In genomic region chr1:155133799-155134281, GRCh38 we compare ENCODE assay signal across 11 cellular contexts. TPM values are rescaled to one million over a fixed set of nuclear protein-coding genes. Genes with fewer than 3 reads are reported as not detected.
DNase-seq lines count a peak whose midpoint lies in the region; ATAC-seq, FAIRE-seq and TF ChIP-seq lines count a peak whose summit lies in the region.
"Had no signal": no experiment of that assay in that cellular context is flagged by ENCODE, and none has a peak within 500 bp of the region (broad histone marks: within the 10 kb centered on the region; RNA-seq: fewer than 3 reads in every experiment).

No MANE protein-coding gene starts in this region.

- peaks cover 30% of the 10 kb centered on the region for H3K4me1 ChIP-seq in CD8-positive, alpha-beta memory T cell (ENCODE audit: insufficient read depth, low read length)
- H3K4me1 ChIP-seq in K562 (replicated peaks in 1 of 2; ENCODE audit: control insufficient read depth in 2 of 2, insufficient read depth in 2 of 2, low read length in 2 of 2), result peaks cover 59 to 69% of the 10 kb centered on the region in 2 experiments
- H3K4me1 ChIP-seq in liver (ENCODE audit: control insufficient read depth in 4 of 4, insufficient read depth in 4 of 4, low read length in 3 of 4), result peaks cover 0 to 61% (median 39%) of the 10 kb centered on the region in 4 donors
- H3K4me1 ChIP-seq in spleen, result peaks cover 32 to 71% (median 44%) of the 10 kb centered on the region in 6 donors

- H3K4me2 ChIP-seq in K562 (ENCODE audit: insufficient read depth, low read length), result peak overlapping the region; percentile 84; the same call in 1 of the 2 replicates

- H3K4me3 ChIP-seq in CD8-positive, alpha-beta memory T cell (ENCODE audit: low read length), result no peak overlapping the region
- H3K4me3 ChIP-seq in K562 (no peak overlapping the region), liver (ENCODE audit: low read depth in 1 of 3, low read length in 3 of 3) (peak overlapping the region; percentile 4 to 40 (median 39)), spleen (no peak overlapping the region)

- TF ChIP-seq POLR2A in K562 (conservative IDR thresholded peaks at IDR 0.05) (no peak), spleen (IDR thresholded peaks at IDR 0.05) (no peak)

- H3K9me3 Mint-ChIP-seq in CD8-positive, alpha-beta memory T cell, result no peaks in the 10 kb centered on the region

- no peak for DNase-seq in CD8-positive, alpha-beta memory T cell
- DNase-seq in K562 (ENCODE audit: extremely low read depth in 1 of 4, low spot score in 3 of 4) (peak in 1 of 4 experiments; percentile 4), spleen (peak; percentile 71), KBM-7 (no peak), OCI-M1 (lab: John Stamatoyannopoulos, UW) (no peak), NCI-H2107 (lab: John Stamatoyannopoulos, UW) (no peak)
- DNase-seq: stimulated activated CD4-positive, alpha-beta T cell treated with anti-CD3 and anti-CD28 coated beads, Interleukin-4, amount 100 ng/mL, for 4 hours had no signal

- intact Hi-C loops in K562 (cut with micrococcal nuclease), result no loop called here
- intact Hi-C loops in spleen (cut with DNase I; ENCODE audit: low total_unique reads), result no loop called here

- H3K27me3 Mint-ChIP-seq in CD8-positive, alpha-beta memory T cell, result peaks cover 7 to 16% of the 10 kb centered on the region in 2 donors

- POLR2A ChIA-PET in CD8-positive, alpha-beta memory T cell (lab: Charles Lee), result interaction anchor here (1.2 to 1.4 kb wide), 2 partner anchors 48 to 49 kb away, joined by 3 read pairs; no protein-coding TSS in a partner anchor
- POLR2A ChIA-PET in K562 (lab: Yijun Ruan, JAX), result interaction anchor here (1.0 to 2.2 kb wide), 4 partner anchors 9 to 163 kb away, joined by 3 to 7 read pairs (median 3); partner anchors contain the start of gene SHC1

- WGBS in K562 (ENCODE audit: insufficient coverage, low coverage, missing lambda C conversion rate), result 60% methylated on average over 7 of the region's 7 CpGs
- WGBS in liver, result 36% methylated on average over 7 of the region's 7 CpGs
- 77 to 92% (median 86%) methylated on average over 6 to 7 of the region's 7 CpGs for WGBS in spleen, 5 donors

- TF ChIP-seq CTCF in K562 (IDR thresholded peaks at IDR 0.05 in 2 of 3, conservative IDR thresholded peaks at IDR 0.05 in 1 of 3; ENCODE audit: insufficient read depth in 2 of 3, low read depth in 1 of 3, low read length in 3 of 3) (no peak), liver (IDR thresholded peaks at IDR 0.05; ENCODE audit: low read depth, low read length, missing input control) (no peak), spleen (IDR thresholded peaks at IDR 0.05 in 8 of 11, conservative IDR thresholded peaks at IDR 0.05 in 3 of 11) (no peak)

- H3K27me3 ChIP-seq in CD8-positive, alpha-beta memory T cell (ENCODE audit: insufficient read depth, low read length, poor library complexity, severe bottlenecking), result no peaks in the 10 kb centered on the region
- H3K27me3 ChIP-seq in K562 (ENCODE audit: control insufficient read depth in 2 of 2, insufficient read depth in 2 of 2, low read length in 2 of 2) (no peaks in the 10 kb centered on the region), liver (ENCODE audit: control insufficient read depth in 4 of 4, insufficient read depth in 4 of 4, low read length in 3 of 4) (no peaks in the 10 kb centered on the region), spleen (replicated peaks in 1 of 7) (peaks cover 0 to 16% (median 12%) of the 10 kb centered on the region in 7 donors)
- H3K27me3 ChIP-seq: pancreas had no signal

- in situ Hi-C loops in K562 (cut with MboI) (no loop called here), KBM-7 (cut with MboI; ENCODE audit: low pct_unique_long_range_greater_than_20kb, low sequenced_read_pairs) (no loop called here)

- BruUV-seq in K562 (replicated peaks; lab: Mats Ljungman, UMichigan), result no TSS peak

- H4K20me1 ChIP-seq in K562 (replicated peaks; ENCODE audit: control insufficient read depth, insufficient read depth, low read length), result no peaks in the 10 kb centered on the region

- no peak for TF ChIP-seq EP300 in K562 (IDR thresholded peaks at IDR 0.05; ENCODE audit: low read length)

- H3K4me3 Mint-ChIP-seq in CD8-positive, alpha-beta memory T cell, result peak overlapping the region in 4 of 7 donors; percentile 24 to 100 (median 95)

- no peaks in the 10 kb centered on the region for H3K36me3 ChIP-seq in CD8-positive, alpha-beta memory T cell (ENCODE audit: insufficient read depth, low read length)
- H3K36me3 ChIP-seq in K562 (ENCODE audit: control insufficient read depth, insufficient read depth, low read length) (peaks cover 42% of the 10 kb centered on the region), liver (ENCODE audit: control insufficient read depth in 4 of 4, insufficient read depth in 3 of 4, low read depth in 1 of 4, low read length in 3 of 4) (peaks cover 8 to 26% (median 19%) of the 10 kb centered on the region in 4 donors), spleen (peaks cover 0 to 31% (median 0%) of the 10 kb centered on the region in 6 donors)

- peaks cover 0 to 17% (median 1%) of the 10 kb centered on the region in 3 donors for H3K36me3 Mint-ChIP-seq in CD8-positive, alpha-beta memory T cell

- H2AFZ ChIP-seq in K562 (ENCODE audit: low read depth, low read length), result no peak overlapping the region

- no peak overlapping the region for H3K27ac ChIP-seq in CD8-positive, alpha-beta memory T cell (ENCODE audit: low read depth, low read length)
- H3K27ac ChIP-seq in K562 (ENCODE audit: extremely low read depth, low read depth, low read length) (no peak overlapping the region), liver (ENCODE audit: low read depth in 1 of 2, low read length in 2 of 2) (peak overlapping the region; percentile 99), spleen (peak overlapping the region in 3 of 8 donors; percentile 95 to 98 (median 97))

- CTCF ChIA-PET in CD8-positive, alpha-beta memory T cell (lab: Charles Lee), result interaction anchor here (1.0 to 1.1 kb wide), 3 partner anchors 11 to 83 kb away, joined by 3 read pairs; partner anchors contain the start of gene ADAM15
- CTCF ChIA-PET in K562 (lab: Yijun Ruan, JAX; ENCODE audit: low intra/inter-chr PET ratio), result no interaction called here

- TF ChIP-seq RAD21 in K562 (CRISPR knock-in tag; conservative IDR thresholded peaks at IDR 0.05 in 1 of 2, IDR thresholded peaks at IDR 0.05 in 1 of 2), result no peak
- peak in 1 of 2 donors; percentile 39 for TF ChIP-seq RAD21 in liver (IDR thresholded peaks at IDR 0.05)

- H3K9me1 ChIP-seq in K562 (ENCODE audit: control insufficient read depth, insufficient read depth, low read length), result no peaks in the 10 kb centered on the region

- H3K9ac ChIP-seq in K562 (ENCODE audit: insufficient read depth in 1 of 2, low read depth in 2 of 2, low read length in 2 of 2), result peak overlapping the region in 1 of 2 experiments; percentile 65; a peak in 2 of 4 replicates
- peak overlapping the region; percentile 20 to 95 for H3K9ac ChIP-seq in liver (ENCODE audit: low read depth in 1 of 2, low read length in 2 of 2)

- H3K79me2 ChIP-seq in K562 (ENCODE audit: control insufficient read depth, insufficient read depth, low read length), result peaks cover 39% of the 10 kb centered on the region

- H3K4me1 Mint-ChIP-seq in CD8-positive, alpha-beta memory T cell, result peaks cover 34 to 48% (median 42%) of the 10 kb centered on the region in 3 donors

- ATAC-seq in K562 (no peak), GM21737 (IDR thresholded peaks at IDR 0.05; ENCODE audit: unreplicated experiment) (no peak)
- ATAC-seq: pancreas had no signal

- no peak for FAIRE-seq in K562 (lab: Jason Lieb, UNC)
- FAIRE-seq: D721Med, pancreas had no signal

- peak overlapping the region in 2 of 8 donors; percentile 8 to 94 for H3K27ac Mint-ChIP-seq in CD8-positive, alpha-beta memory T cell

- no peaks in the 10 kb centered on the region for H3K9me3 ChIP-seq in CD8-positive, alpha-beta memory T cell (ENCODE audit: low read length)
- H3K9me3 ChIP-seq in K562 (replicated peaks; ENCODE audit: control insufficient read depth, insufficient read depth, low read depth, low read length) (no peaks in the 10 kb centered on the region), liver (ENCODE audit: control insufficient read depth in 4 of 4, low read length in 3 of 4) (no peaks in the 10 kb centered on the region), spleen (no peaks in the 10 kb centered on the region)
- H3K9me3 ChIP-seq: pancreas had no signal

RNA-seq across cellular contexts. Expression of gene SLC50A1, which starts 1.8 kb away (rescaled TPM):
- 10 to 100 TPM; 43.4 to 47.2 TPM for total RNA-seq in CD8-positive, alpha-beta memory T cell
- 49.5 TPM for polyA plus RNA-seq in CD8-positive, alpha-beta memory T cell
- 42.6 and 72.0 TPM in 2 replicates for total RNA-seq in K562 (2011; cell fraction: chromatin; rRNA removed; ENCODE audit: low replicate concordance)
- total RNA-seq in K562 (2011; cell fraction: nucleolus; rRNA removed), result 92.6 and 100 TPM in 2 replicates
- 93.1 and 101 TPM in 2 replicates for total RNA-seq in K562 (2011; cell fraction: nucleoplasm; rRNA removed)
- total RNA-seq in K562 (2014; rRNA removed) (59.2 and 68.1 TPM in 2 replicates), K562 (2014; rRNA removed; fragmentation: Illumina TruSeq; extraction: Trizol) (52.2 and 58.7 TPM in 2 replicates), K562 (2015; rRNA removed; fragmentation: Illumina TruSeq; extraction: Trizol) (62.7 and 64.0 TPM in 2 replicates), K562 (2021) (46.5 and 50.0 TPM in 2 replicates), liver (10 to 100 TPM; 12.7 to 23.3 TPM), spleen (10 to 100 TPM; 28.4 to 41.4 (median 38.2) TPM)
- polyA plus RNA-seq in K562 (2011; rRNA removed) (88.3 and 91.9 TPM in 2 replicates), K562 (2014; fragmentation: Illumina TruSeq; extraction: Trizol) (86.2 and 96.6 TPM in 2 replicates), K562 (2014; fragmentation: Nextera tagmentation; extraction: Ambion mirVana) (100 to 1,000 TPM; 103 to 132 TPM), K562 (2014; rRNA removed) (91.7 and 99.4 TPM in 2 replicates), liver (10 to 100 TPM; 17.3 to 19.1 TPM), spleen (10 to 100 TPM; 60.1 to 73.8 (median 72.5) TPM)
- polyA plus RNA-seq in K562 (2011; cell fraction: cytosol; rRNA removed), result 161 TPM in 2 replicates
- polyA plus RNA-seq in K562 (2011; cell fraction: nucleus; rRNA removed), result 30.6 and 31.3 TPM in 2 replicates
- polyA plus RNA-seq in K562 (2012), result 55.7 and 78.0 TPM in 2 replicates
- polyA minus RNA-seq in K562 (2011; rRNA and poly(A)+ RNA removed), result 36.3 and 45.8 TPM in 2 replicates
- polyA minus RNA-seq in K562 (2011; cell fraction: cytosol; rRNA and poly(A)+ RNA removed), result 23.1 and 29.2 TPM in 2 replicates
- 8.1 and 9.3 TPM in 2 replicates for polyA minus RNA-seq in K562 (2011; cell fraction: nucleus; rRNA and poly(A)+ RNA removed)

RNA-seq across cellular contexts. Expression of gene EFNA1, which starts 6.2 kb away (rescaled TPM):
- under 1 TPM; 0.16 to 0.31 TPM for total RNA-seq in CD8-positive, alpha-beta memory T cell
- 1.3 TPM for polyA plus RNA-seq in CD8-positive, alpha-beta memory T cell
- total RNA-seq in K562 (2011; cell fraction: chromatin; rRNA removed; ENCODE audit: low replicate concordance), result 5.1 and 11.1 TPM in 2 replicates
- 14.3 and 14.5 TPM in 2 replicates for total RNA-seq in K562 (2011; cell fraction: nucleolus; rRNA removed)
- total RNA-seq in K562 (2011; cell fraction: nucleoplasm; rRNA removed), result 10.1 and 15.0 TPM in 2 replicates
- total RNA-seq in K562 (2014; rRNA removed), result 2.5 and 2.6 TPM in 2 replicates
- 1.9 and 2.1 TPM in 2 replicates for total RNA-seq in K562 (2014; rRNA removed; fragmentation: Illumina TruSeq; extraction: Trizol)
- total RNA-seq in K562 (2015; rRNA removed; fragmentation: Illumina TruSeq; extraction: Trizol), result 3.3 and 3.7 TPM in 2 replicates
- total RNA-seq in K562 (2021), result 2.6 and 2.7 TPM in 2 replicates
- polyA plus RNA-seq in K562 (2011; rRNA removed), result 9.3 and 14.1 TPM in 2 replicates
- 12.2 and 13.8 TPM in 2 replicates for polyA plus RNA-seq in K562 (2011; cell fraction: cytosol; rRNA removed)
- 9.8 and 11.9 TPM in 2 replicates for polyA plus RNA-seq in K562 (2011; cell fraction: nucleus; rRNA removed)
- 3.3 and 4.8 TPM in 2 replicates for polyA plus RNA-seq in K562 (2012)
- polyA plus RNA-seq in K562 (2014; fragmentation: Illumina TruSeq; extraction: Trizol), result 3.0 and 3.5 TPM in 2 replicates
- 1 to 10 TPM; 3.7 TPM for polyA plus RNA-seq in K562 (2014; fragmentation: Nextera tagmentation; extraction: Ambion mirVana)
- 2.8 and 5.3 TPM in 2 replicates for polyA plus RNA-seq in K562 (2014; rRNA removed)
- polyA minus RNA-seq in K562 (2011; rRNA and poly(A)+ RNA removed), result 5.8 and 6.6 TPM in 2 replicates
- 8.0 and 16.9 TPM in 2 replicates for polyA minus RNA-seq in K562 (2011; cell fraction: cytosol; rRNA and poly(A)+ RNA removed)
- 3.9 and 4.4 TPM in 2 replicates for polyA minus RNA-seq in K562 (2011; cell fraction: nucleus; rRNA and poly(A)+ RNA removed)
- 100 to 1,000 TPM in 1 of 2 donors, 10 to 100 TPM in 1; 58.6 to 180 TPM for total RNA-seq in liver
- polyA plus RNA-seq in liver, result 100 to 1,000 TPM; 177 to 236 TPM
- 10 to 100 TPM in 5 of 7 donors, 1 to 10 TPM in 2; 8.0 to 19.4 (median 10.3) TPM for total RNA-seq in spleen
- 1 to 10 TPM; 3.7 to 8.0 (median 7.8) TPM for polyA plus RNA-seq in spleen

RNA-seq across cellular contexts. Expression of gene DPM3, which starts 6.5 kb away (rescaled TPM):
- 10 to 100 TPM; 38.9 to 40.9 TPM for total RNA-seq in CD8-positive, alpha-beta memory T cell
- 120 TPM for polyA plus RNA-seq in CD8-positive, alpha-beta memory T cell
- 7.1 and 27.9 TPM in 2 replicates for total RNA-seq in K562 (2011; cell fraction: chromatin; rRNA removed; ENCODE audit: low replicate concordance)
- total RNA-seq in K562 (2011; cell fraction: nucleolus; rRNA removed), result 73.0 and 77.4 TPM in 2 replicates
- 47.4 and 60.5 TPM in 2 replicates for total RNA-seq in K562 (2011; cell fraction: nucleoplasm; rRNA removed)
- total RNA-seq in K562 (2014; rRNA removed) (41.3 and 45.1 TPM in 2 replicates), K562 (2014; rRNA removed; fragmentation: Illumina TruSeq; extraction: Trizol) (1.8 and 3.7 TPM in 2 replicates), K562 (2015; rRNA removed; fragmentation: Illumina TruSeq; extraction: Trizol) (34.2 and 40.0 TPM in 2 replicates), K562 (2021) (92.1 and 94.2 TPM in 2 replicates), liver (10 to 100 TPM; 27.3 to 62.4 TPM), spleen (10 to 100 TPM; 25.0 to 62.4 (median 49.9) TPM)
- polyA plus RNA-seq in K562 (2011; rRNA removed) (27.1 and 62.3 TPM in 2 replicates), K562 (2014; fragmentation: Illumina TruSeq; extraction: Trizol) (8.6 and 59.7 TPM in 2 replicates), K562 (2014; fragmentation: Nextera tagmentation; extraction: Ambion mirVana) (10 to 100 TPM; 12.6 to 36.4 TPM), K562 (2014; rRNA removed) (120 and 141 TPM in 2 replicates), liver (100 to 1,000 TPM in 1 of 2 donors, 10 to 100 TPM in 1; 75.8 to 134 TPM), spleen (100 to 1,000 TPM; 205 to 262 (median 229) TPM)
- 209 and 283 TPM in 2 replicates for polyA plus RNA-seq in K562 (2011; cell fraction: cytosol; rRNA removed)
- 63.1 and 75.1 TPM in 2 replicates for polyA plus RNA-seq in K562 (2011; cell fraction: nucleus; rRNA removed)
- 123 and 131 TPM in 2 replicates for polyA plus RNA-seq in K562 (2012)
- polyA minus RNA-seq in K562 (2011; rRNA and poly(A)+ RNA removed), result 6.0 and 10.0 TPM in 2 replicates
- polyA minus RNA-seq in K562 (2011; cell fraction: cytosol; rRNA and poly(A)+ RNA removed), result 11.5 and 13.6 TPM in 2 replicates
- 12.2 and 13.9 TPM in 2 replicates for polyA minus RNA-seq in K562 (2011; cell fraction: nucleus; rRNA and poly(A)+ RNA removed)

RNA-seq across cellular contexts. Expression of gene KRTCAP2, which starts 39.3 kb away (rescaled TPM):
- 100 to 1,000 TPM; 181 to 207 TPM for total RNA-seq in CD8-positive, alpha-beta memory T cell
- polyA plus RNA-seq in CD8-positive, alpha-beta memory T cell, result 576 TPM
- total RNA-seq in K562 (2011; cell fraction: chromatin; rRNA removed; ENCODE audit: low replicate concordance), result 114 and 195 TPM in 2 replicates
- 338 and 376 TPM in 2 replicates for total RNA-seq in K562 (2011; cell fraction: nucleolus; rRNA removed)
- total RNA-seq in K562 (2011; cell fraction: nucleoplasm; rRNA removed), result 298 TPM in 2 replicates
- 211 and 255 TPM in 2 replicates for total RNA-seq in K562 (2014; rRNA removed)
- total RNA-seq in K562 (2014; rRNA removed; fragmentation: Illumina TruSeq; extraction: Trizol), result 226 and 244 TPM in 2 replicates
- 290 and 294 TPM in 2 replicates for total RNA-seq in K562 (2015; rRNA removed; fragmentation: Illumina TruSeq; extraction: Trizol)
- 243 and 253 TPM in 2 replicates for total RNA-seq in K562 (2021)
- polyA plus RNA-seq in K562 (2011; rRNA removed), result 129 and 178 TPM in 2 replicates
- polyA plus RNA-seq in K562 (2011; cell fraction: cytosol; rRNA removed), result 462 and 551 TPM in 2 replicates
- 206 and 232 TPM in 2 replicates for polyA plus RNA-seq in K562 (2011; cell fraction: nucleus; rRNA removed)
- 327 and 494 TPM in 2 replicates for polyA plus RNA-seq in K562 (2012)
- polyA plus RNA-seq in K562 (2014; fragmentation: Illumina TruSeq; extraction: Trizol), result 418 and 443 TPM in 2 replicates
- 100 to 1,000 TPM; 429 to 436 TPM for polyA plus RNA-seq in K562 (2014; fragmentation: Nextera tagmentation; extraction: Ambion mirVana)
- polyA plus RNA-seq in K562 (2014; rRNA removed), result 126 and 196 TPM in 2 replicates
- polyA minus RNA-seq in K562 (2011; rRNA and poly(A)+ RNA removed), result 153 and 212 TPM in 2 replicates
- polyA minus RNA-seq in K562 (2011; cell fraction: cytosol; rRNA and poly(A)+ RNA removed), result 167 and 266 TPM in 2 replicates
- polyA minus RNA-seq in K562 (2011; cell fraction: nucleus; rRNA and poly(A)+ RNA removed), result 51.4 and 83.0 TPM in 2 replicates
- 10 to 100 TPM; 49.8 TPM for total RNA-seq in liver
- 100 to 1,000 TPM; 150 to 224 TPM for polyA plus RNA-seq in liver
- total RNA-seq in spleen, result 100 to 1,000 TPM; 113 to 154 (median 136) TPM
- 100 to 1,000 TPM; 193 to 203 (median 200) TPM for polyA plus RNA-seq in spleen

RNA-seq across cellular contexts. Expression of gene TRIM46, which starts 39.8 kb away (rescaled TPM):
- 1 to 10 TPM; 6.4 to 7.3 TPM for total RNA-seq in CD8-positive, alpha-beta memory T cell
- 0.99 TPM for polyA plus RNA-seq in CD8-positive, alpha-beta memory T cell
- 0.95 and 1.8 TPM in 2 replicates for total RNA-seq in K562 (2011; cell fraction: chromatin; rRNA removed; ENCODE audit: low replicate concordance)
- 0.67 and 0.92 TPM in 2 replicates for total RNA-seq in K562 (2011; cell fraction: nucleolus; rRNA removed)
- total RNA-seq in K562 (2011; cell fraction: nucleoplasm; rRNA removed), result 0.66 and 1.1 TPM in 2 replicates
- total RNA-seq in K562 (2014; rRNA removed) (0.04 and 0.05 TPM in 2 replicates), K562 (2014; rRNA removed; fragmentation: Illumina TruSeq; extraction: Trizol) (not detected in 2 replicates), K562 (2015; rRNA removed; fragmentation: Illumina TruSeq; extraction: Trizol) (0.14 TPM in 1 of 2 replicates, not detected in the other), K562 (2021) (0.22 and 0.60 TPM in 2 replicates), liver (under 1 TPM; 0.14 to 0.17 TPM), spleen (1 to 10 TPM in 6 of 7 donors, under 1 TPM in 1; 0.83 to 3.6 (median 1.6) TPM)
- polyA plus RNA-seq in K562 (2011; rRNA removed) (0.08 and 0.12 TPM in 2 replicates), K562 (2014; fragmentation: Illumina TruSeq; extraction: Trizol) (0.15 and 0.18 TPM in 2 replicates), K562 (2014; fragmentation: Nextera tagmentation; extraction: Ambion mirVana) (not detected), K562 (2014; rRNA removed) (0.11 and 0.41 TPM in 2 replicates), liver (under 1 TPM; 0.07 to 0.11 TPM), spleen (under 1 TPM; 0.35 to 0.77 (median 0.46) TPM)
- polyA plus RNA-seq in K562 (2011; cell fraction: cytosol; rRNA removed), result 0.13 and 0.18 TPM in 2 replicates
- 0.59 and 0.64 TPM in 2 replicates for polyA plus RNA-seq in K562 (2011; cell fraction: nucleus; rRNA removed)
- polyA plus RNA-seq in K562 (2012), result 0.16 and 0.29 TPM in 2 replicates
- polyA minus RNA-seq in K562 (2011; rRNA and poly(A)+ RNA removed), result 0.09 TPM in 1 of 2 replicates, not detected in the other
- not detected in 2 replicates for polyA minus RNA-seq in K562 (2011; cell fraction: cytosol; rRNA and poly(A)+ RNA removed)
- 0.13 TPM in 1 of 2 replicates, not detected in the other for polyA minus RNA-seq in K562 (2011; cell fraction: nucleus; rRNA and poly(A)+ RNA removed)

Comparison
In these comparisons a context has a peak if more than half of its experiments do, and no peak if none do; other contexts are left out.
1. H3K27ac ChIP-seq: peak in liver (2 of 2); none in CD8-positive, alpha-beta memory T cell (single experiment) and K562 (single experiment).
2. H3K4me3 ChIP-seq: peak in liver (3 of 3); none in CD8-positive, alpha-beta memory T cell (single experiment), K562 (single experiment) and spleen (0 of 8).